In the genomic region with DNA sequence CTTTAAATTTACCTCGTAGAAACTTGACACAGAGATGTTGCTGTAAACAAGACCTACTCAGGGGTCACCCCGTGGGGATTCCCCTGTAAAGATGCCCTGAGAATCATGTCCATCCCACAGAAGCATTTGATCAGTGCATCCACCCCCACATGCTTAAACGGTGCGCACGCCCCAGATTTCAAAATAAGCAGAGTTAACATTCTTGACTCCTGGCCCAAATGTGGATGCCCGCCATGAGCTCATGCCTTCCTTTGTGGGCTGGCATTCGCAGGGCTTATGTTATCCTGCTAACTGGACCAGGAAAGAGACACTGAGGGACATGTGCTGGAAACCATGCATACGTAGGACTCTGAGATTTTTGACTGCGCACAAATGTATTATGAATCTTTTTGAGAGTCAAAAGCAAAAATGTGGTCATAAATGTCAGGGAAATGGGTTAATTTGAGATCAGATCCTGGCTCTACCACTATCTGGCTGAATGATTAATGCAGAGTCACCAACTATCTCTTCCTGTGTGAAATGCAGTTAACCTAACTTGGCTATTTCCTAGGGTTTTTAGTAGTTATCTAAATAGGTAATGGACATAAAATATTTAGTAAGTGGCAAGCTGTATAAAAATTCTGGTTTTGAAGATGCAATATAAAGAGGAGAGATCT, we compare ENCODE assay signal across 1 cellular context.
TF ChIP-seq lines count a peak whose summit lies in the region.

No MANE protein-coding gene starts in this region.

TF ChIP-seq in IMR-90, 13 proteins besides CTCF, POLR2A, EP300 and RAD21 (continued from another document):
- TF ChIP-seq NFE2L2 (IDR thresholded peaks at IDR 0.05; ENCODE audit: low read depth, low read length) (no peak), SMC3 (IDR thresholded peaks at IDR 0.05; ENCODE audit: low read depth, low read length) (no peak), MAZ (IDR thresholded peaks at IDR 0.05; ENCODE audit: borderline replicate concordance, low read depth, low read length) (no peak), MXI1 (IDR thresholded peaks at IDR 0.05; ENCODE audit: borderline replicate concordance, low read depth, low read length) (no peak), FOS (IDR thresholded peaks at IDR 0.05; ENCODE audit: low read depth, low read length) (no peak), CEBPB (IDR thresholded peaks at IDR 0.05; ENCODE audit: low read depth, low read length) (no peak), MAFK (IDR thresholded peaks at IDR 0.05; ENCODE audit: low read depth, low read length) (no peak), BHLHE40 (IDR thresholded peaks at IDR 0.05; ENCODE audit: low read depth, low read length) (no peak), CHD1 (IDR thresholded peaks at IDR 0.05; ENCODE audit: low read depth, low read length) (no peak)
- TF ChIP-seq, protein P1, sequence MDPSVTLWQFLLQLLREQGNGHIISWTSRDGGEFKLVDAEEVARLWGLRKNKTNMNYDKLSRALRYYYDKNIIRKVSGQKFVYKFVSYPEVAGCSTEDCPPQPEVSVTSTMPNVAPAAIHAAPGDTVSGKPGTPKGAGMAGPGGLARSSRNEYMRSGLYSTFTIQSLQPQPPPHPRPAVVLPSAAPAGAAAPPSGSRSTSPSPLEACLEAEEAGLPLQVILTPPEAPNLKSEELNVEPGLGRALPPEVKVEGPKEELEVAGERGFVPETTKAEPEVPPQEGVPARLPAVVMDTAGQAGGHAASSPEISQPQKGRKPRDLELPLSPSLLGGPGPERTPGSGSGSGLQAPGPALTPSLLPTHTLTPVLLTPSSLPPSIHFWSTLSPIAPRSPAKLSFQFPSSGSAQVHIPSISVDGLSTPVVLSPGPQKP (IDR thresholded peaks at IDR 0.05; ENCODE audit: borderline replicate concordance, low read depth, low read length): no peak
